Comparison of ENCODE assay signal across 8 cellular contexts in the genomic region with DNA sequence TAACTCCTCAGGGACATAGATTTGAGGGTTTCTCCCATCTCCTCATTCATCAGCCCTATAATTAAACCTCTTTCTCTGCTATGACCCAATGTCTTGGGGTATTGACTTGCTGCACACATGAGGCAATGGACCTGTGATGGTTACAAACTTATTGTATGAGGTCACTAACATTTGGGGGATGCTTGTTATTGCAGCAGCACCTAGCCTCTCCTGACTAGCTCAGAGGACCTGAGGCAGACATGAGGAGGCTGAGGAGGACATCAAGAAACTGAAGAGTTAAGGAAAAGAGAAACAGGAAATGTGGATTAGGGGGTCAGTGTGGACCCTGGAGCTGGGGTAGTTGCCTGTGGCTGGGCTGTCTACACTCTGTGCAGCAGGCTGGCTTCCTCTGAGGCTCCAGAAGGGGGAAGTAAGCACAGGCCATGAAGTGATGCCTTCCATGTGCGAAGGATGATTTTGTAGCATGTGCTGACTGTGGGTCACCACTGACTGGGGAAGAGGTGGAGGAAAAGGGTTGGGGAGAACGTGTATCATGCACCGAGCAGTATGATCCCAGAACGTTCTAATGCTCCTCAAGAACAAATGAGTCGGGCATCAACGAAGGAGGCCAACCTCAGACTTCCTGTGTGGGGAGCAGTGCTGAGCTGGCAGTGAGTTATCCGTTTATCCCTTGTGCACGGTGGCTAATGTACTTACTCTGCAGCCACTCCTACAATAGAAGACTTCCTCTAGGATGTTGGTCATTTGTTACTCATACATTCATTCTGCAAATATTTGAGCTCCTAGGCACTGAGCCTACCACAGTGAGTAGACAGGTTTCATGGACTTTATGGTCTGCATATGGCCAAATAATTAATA. TPM values are rescaled to one million over a fixed set of nuclear protein-coding genes. Genes with fewer than 3 reads are reported as not detected.
DNase-seq lines count a peak whose midpoint lies in the region; ATAC-seq and TF ChIP-seq lines count a peak whose summit lies in the region.

No MANE protein-coding gene starts in this region.

- H3K4me3 ChIP-seq in AG04450 (ENCODE audit: low read depth, low read length) = no peak overlapping the region

- no peaks in the 10 kb centered on the region for H3K27me3 ChIP-seq in AG04450 (ENCODE audit: control insufficient read depth, insufficient read depth, low read length)

- ATAC-seq in activated B cell treated with CpG ODN at 0.5 μM for 24 hours (ENCODE audit: low read depth) (peak; percentile 21), HG03025 (IDR thresholded peaks at IDR 0.05; ENCODE audit: low FRiP score, unreplicated experiment) (no peak), GM21381 (IDR thresholded peaks at IDR 0.05; ENCODE audit: unreplicated experiment) (no peak)

- no peaks in the 10 kb centered on the region for H3K36me3 Mint-ChIP-seq in activated B cell treated with CpG ODN at 0.5 μM for 24 hours (ENCODE audit: low read depth)

- intact Hi-C loops in activated B cell treated with CpG ODN at 0.5 μM for 24 hours (cut with micrococcal nuclease) = loop anchor here (2.0 kb wide), 1 partner anchor 314 kb away; no protein-coding TSS in a partner anchor

- TF ChIP-seq CTCF in AG04450 (IDR thresholded peaks at IDR 0.05; ENCODE audit: low read depth, low read length) (no peak), activated B cell treated with CpG ODN at 0.5 μM for 24 hours (IDR thresholded peaks at IDR 0.05) (no peak)

- H3K4me1 Mint-ChIP-seq in activated B cell treated with CpG ODN at 0.5 μM for 24 hours = peaks cover 29% of the 10 kb centered on the region

- DNase-seq in AG04450 (ENCODE audit: low read depth, low spot score) (no peak), HT1080 (ENCODE audit: low read depth) (peak; percentile 100), activated B cell treated with CpG ODN at 0.5 μM for 24 hours (no peak), iris pigment epithelial cell (ENCODE audit: low read depth) (peak; percentile 92), NAMALWA (ENCODE audit: low spot score) (no peak), cerebellar cortex (ENCODE audit: low spot score) (no peak)

- H3K4me3 Mint-ChIP-seq in activated B cell treated with CpG ODN at 0.5 μM for 24 hours = no peak overlapping the region

- POLR2A ChIA-PET in AG04450 (lab: Yijun Ruan, JAX) = interaction anchor here (1.0 to 1.4 kb wide), 2 partner anchors 42 to 48 kb away, joined by 3 to 6 read pairs; a partner anchor contains a TSS
- POLR2A ChIA-PET in activated B cell treated with CpG ODN at 0.5 μM for 24 hours (lab: Charles Lee) = no interaction called here

- H3K9me3 Mint-ChIP-seq in activated B cell treated with CpG ODN at 0.5 μM for 24 hours = peaks cover 14% of the 10 kb centered on the region

- peak overlapping the region; percentile 88 for H3K27ac ChIP-seq in AG04450 (ENCODE audit: low read depth, low read length)

- CTCF ChIA-PET in AG04450 (lab: Charles Lee) = interaction anchor here (3.1 kb wide), 1 partner anchor 98 kb away, joined by 10 read pairs; no protein-coding TSS in a partner anchor
- CTCF ChIA-PET in activated B cell treated with CpG ODN at 0.5 μM for 24 hours (lab: Charles Lee) = no interaction called here

- H3K27ac Mint-ChIP-seq in activated B cell treated with CpG ODN at 0.5 μM for 24 hours = no peak overlapping the region

- H3K9me3 ChIP-seq in AG04450 (ENCODE audit: control insufficient read depth, insufficient read depth, low read length) = peaks cover 10% of the 10 kb centered on the region

- no peaks in the 10 kb centered on the region for H3K27me3 Mint-ChIP-seq in activated B cell treated with CpG ODN at 0.5 μM for 24 hours

RNA-seq across cellular contexts. Expression of a gene that starts 42.1 kb away (rescaled TPM):
- polyA plus RNA-seq in AG04450 (2011; rRNA removed) = 1.8 and 2.3 TPM in 2 replicates
- polyA minus RNA-seq in AG04450 (2011; rRNA and poly(A)+ RNA removed) = 3.3 and 3.9 TPM in 2 replicates
- 8.1 and 10.6 TPM in 2 replicates for total RNA-seq in HT1080 (2014; rRNA removed; shearing (Covaris generic))
- 8.8 and 11.3 TPM in 2 replicates for polyA plus RNA-seq in HT1080 (2015; cell fraction: cytosol; rRNA removed)
- 65.7 and 89.6 TPM in 2 replicates for polyA plus RNA-seq in HT1080 (2015; cell fraction: nucleus; rRNA removed)
- total RNA-seq in activated B cell treated with CpG ODN at 0.5 μM for 24 hours = not detected in 2 replicates

Comparison
In these comparisons a context has a peak if more than half of its experiments do, and no peak if none do; other contexts are left out.
1. DNase-seq: peak in HT1080 (single experiment) and iris pigment epithelial cell (single experiment); none in AG04450 (single experiment), activated B cell treated with CpG ODN at 0.5 μM for 24 hours (single experiment), NAMALWA (single experiment) and cerebellar cortex (single experiment).